28 cellular contexts compared by ENCODE assay signal in the genomic region with DNA sequence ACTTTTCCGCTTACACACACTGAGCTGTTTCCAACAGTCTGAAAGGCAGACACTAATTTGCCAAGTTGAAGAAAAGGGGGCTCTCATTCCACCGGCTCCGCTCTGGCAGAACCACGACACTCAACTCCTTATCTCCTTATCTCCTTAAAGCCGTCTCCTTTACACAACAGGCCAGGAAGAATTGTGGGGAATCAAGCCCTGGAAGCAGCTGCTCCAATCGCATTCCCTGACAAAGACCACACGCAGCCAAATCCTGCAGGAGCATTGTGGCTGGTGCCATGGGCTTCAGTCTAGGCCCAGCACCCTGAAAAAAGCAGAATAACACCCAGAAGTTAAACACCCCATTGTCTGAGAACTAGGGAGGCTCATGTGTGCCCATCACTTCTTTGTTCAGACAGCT. TPM values are rescaled to one million over a fixed set of nuclear protein-coding genes. Genes with fewer than 3 reads are reported as not detected.
"Had no signal": no experiment of that assay in that cellular context is flagged by ENCODE, and none has a peak within 500 bp of the region (broad histone marks: within the 10 kb centered on the region; RNA-seq: fewer than 3 reads in every experiment).

No MANE protein-coding gene starts in this region.

- H3K27ac ChIP-seq: suprapubic skin, tibial nerve, VCaP had no signal

- H3K9me3 Mint-ChIP-seq: activated naive CD8-positive, alpha-beta T cell treated with anti-CD3 and anti-CD28 coated beads, Interleukin-2, amount 50 U/mL, for 24 hours; activated T-helper 1 cell treated with anti-CD3 and anti-CD28 coated beads, Interleukin-12 subunit alpha, Interleukin-12 subunit beta, Interleukin-2, Interleukin-4 antibody, amounts not matched to agents 30 ng/mL and 10 ng/mL and 1 ng/mL, durations not matched to agents 14 hours and 24 hours and 36 hours; brain; central memory CD8-positive, alpha-beta T cell; effector memory CD8-positive, alpha-beta T cell; natural killer cell treated with Interleukin-12 subunit alpha and Interleukin-12 subunit beta and Interleukin-15 and Interleukin-18, amount 100 ng/mL, for 72 hours; T-helper 2 cell treated with Interferon-gamma antibody and Interleukin-4, amounts not matched to agents 5 μg/mL and 100 μg/mL, for 36 hours had no signal

- H3K27me3 ChIP-seq: esophagus muscularis mucosa, sigmoid colon, stomach, suprapubic skin, tibial nerve had no signal

- H3K4me3 Mint-ChIP-seq: activated CD8-positive, alpha-beta T cell treated with anti-CD3 and anti-CD28 coated beads, Interleukin-2, amount 10 ng/mL, durations not matched to agents 7 days and 5 days; activated naive CD8-positive, alpha-beta T cell treated with anti-CD3 and anti-CD28 coated beads, Interleukin-2, amount 50 U/mL, for 24 hours; activated T-helper 1 cell treated with anti-CD3 and anti-CD28 coated beads, Interleukin-12 subunit alpha, Interleukin-12 subunit beta, Interleukin-2, Interleukin-4 antibody, amounts not matched to agents 30 ng/mL and 10 ng/mL and 1 ng/mL, durations not matched to agents 14 hours and 24 hours and 36 hours; brain; central memory CD8-positive, alpha-beta T cell; effector memory CD8-positive, alpha-beta T cell; natural killer cell treated with Interleukin-12 subunit alpha and Interleukin-12 subunit beta and Interleukin-15 and Interleukin-18, amount 100 ng/mL, for 72 hours; stimulated activated memory B cell treated with anti-CD40 and anti-IgM and Interleukin-4, amounts not matched to agents 10 μg/mL and 1 μg/mL and 100 μg/mL, for 72 hours; T-helper 2 cell treated with Interferon-gamma antibody and Interleukin-4, amounts not matched to agents 5 μg/mL and 100 μg/mL, for 36 hours had no signal

- ATAC-seq: activated CD8-positive, alpha-beta T cell treated with anti-CD3 and anti-CD28 coated beads, Interleukin-2, amount 10 ng/mL, durations not matched to agents 7 days and 5 days; activated naive CD8-positive, alpha-beta T cell treated with anti-CD3 and anti-CD28 coated beads, Interleukin-2, amount 50 U/mL, for 24 hours; effector memory CD8-positive, alpha-beta T cell; natural killer cell treated with Interleukin-12 subunit alpha and Interleukin-12 subunit beta and Interleukin-15 and Interleukin-18, amount 100 ng/mL, for 72 hours; stimulated activated memory B cell treated with anti-CD40 and anti-IgM and Interleukin-4, amounts not matched to agents 10 μg/mL and 1 μg/mL and 100 μg/mL, for 72 hours had no signal

- H3K36me3 ChIP-seq: esophagus muscularis mucosa, sigmoid colon, stomach, suprapubic skin, tibial nerve had no signal

- FAIRE-seq: colon, endothelial cell of umbilical vein, frontal cortex, islet of Langerhans had no signal

- H3K27ac Mint-ChIP-seq: activated CD8-positive, alpha-beta T cell treated with anti-CD3 and anti-CD28 coated beads, Interleukin-2, amount 10 ng/mL, durations not matched to agents 7 days and 5 days; activated naive CD8-positive, alpha-beta T cell treated with anti-CD3 and anti-CD28 coated beads, Interleukin-2, amount 50 U/mL, for 24 hours; activated T-helper 1 cell treated with anti-CD3 and anti-CD28 coated beads, Interleukin-12 subunit alpha, Interleukin-12 subunit beta, Interleukin-2, Interleukin-4 antibody, amounts not matched to agents 30 ng/mL and 10 ng/mL and 1 ng/mL, durations not matched to agents 14 hours and 24 hours and 36 hours; effector memory CD8-positive, alpha-beta T cell; natural killer cell treated with Interleukin-12 subunit alpha and Interleukin-12 subunit beta and Interleukin-15 and Interleukin-18, amount 100 ng/mL, for 72 hours; stimulated activated memory B cell treated with anti-CD40 and anti-IgM and Interleukin-4, amounts not matched to agents 10 μg/mL and 1 μg/mL and 100 μg/mL, for 72 hours; T-helper 2 cell treated with Interferon-gamma antibody and Interleukin-4, amounts not matched to agents 5 μg/mL and 100 μg/mL, for 36 hours had no signal

- H3K4me1 Mint-ChIP-seq: activated naive CD8-positive, alpha-beta T cell treated with anti-CD3 and anti-CD28 coated beads, Interleukin-2, amount 50 U/mL, for 24 hours; central memory CD8-positive, alpha-beta T cell; stimulated activated memory B cell treated with anti-CD40 and anti-IgM and Interleukin-4, amounts not matched to agents 10 μg/mL and 1 μg/mL and 100 μg/mL, for 72 hours had no signal

- H3K4me2 ChIP-seq: smooth muscle cell had no signal

- H3K36me3 Mint-ChIP-seq: brain; natural killer cell treated with Interleukin-12 subunit alpha and Interleukin-12 subunit beta and Interleukin-15 and Interleukin-18, amount 100 ng/mL, for 72 hours; stimulated activated memory B cell treated with anti-CD40 and anti-IgM and Interleukin-4, amounts not matched to agents 10 μg/mL and 1 μg/mL and 100 μg/mL, for 72 hours had no signal

- H3K27me3 Mint-ChIP-seq: activated naive CD8-positive, alpha-beta T cell treated with anti-CD3 and anti-CD28 coated beads, Interleukin-2, amount 50 U/mL, for 24 hours had no signal

- DNase-seq: activated CD4-positive, alpha-beta T cell treated with anti-CD3 and anti-CD28 coated beads, Interleukin-2, amount 50 U/mL, for 1 hour; activated CD4-positive, CD25-positive, alpha-beta regulatory T cell treated with anti-CD3 and anti-CD28 coated beads, Interleukin-2, amount 50 U/mL, for 72 hours; activated CD8-positive, alpha-beta T cell treated with anti-CD3 and anti-CD28 coated beads, Interleukin-2, amount 10 ng/mL, durations not matched to agents 7 days and 5 days; activated gamma-delta T cell; activated naive CD4-positive, alpha-beta T cell treated with anti-CD3 and anti-CD28 coated beads, Interleukin-2, amount 50 U/mL, for 16 hours; activated naive CD8-positive, alpha-beta T cell treated with anti-CD3 and anti-CD28 coated beads, Interleukin-2, amount 50 U/mL, for 24 hours; effector memory CD8-positive, alpha-beta T cell; sigmoid colon; stimulated activated CD4-positive, alpha-beta T cell treated with anti-CD3 and anti-CD28 coated beads, Interleukin-15, amount 100 ng/mL, for 24 hours; stomach had no signal

- H3K4me3 ChIP-seq: esophagus muscularis mucosa, sigmoid colon, smooth muscle cell, stomach, suprapubic skin, tibial nerve had no signal

- H3K9me3 ChIP-seq: esophagus muscularis mucosa, sigmoid colon, stomach, suprapubic skin, tibial nerve had no signal

RNA-seq across cellular contexts. Expression of gene SUSD4, which starts 24.1 kb away (rescaled TPM):
- total RNA-seq: activated T-helper 1 cell treated with anti-CD3 and anti-CD28 coated beads, Interleukin-12 subunit alpha, Interleukin-12 subunit beta, Interleukin-2, Interleukin-4 antibody, amounts not matched to agents 30 ng/mL and 10 ng/mL and 1 ng/mL, durations not matched to agents 14 hours and 24 hours and 36 hours; endothelial cell of umbilical vein; natural killer cell treated with Interleukin-12 subunit alpha and Interleukin-12 subunit beta and Interleukin-15 and Interleukin-18, amount 100 ng/mL, for 72 hours; tibial nerve had no signal
- polyA plus RNA-seq: endothelial cell of umbilical vein had no signal

RNA-seq across cellular contexts. Expression of gene CCDC185, which starts 53.4 kb away (rescaled TPM):
- total RNA-seq: activated CD8-positive, alpha-beta T cell treated with anti-CD3 and anti-CD28 coated beads, Interleukin-2, amount 10 ng/mL, durations not matched to agents 7 days and 5 days; activated T-helper 1 cell treated with anti-CD3 and anti-CD28 coated beads, Interleukin-12 subunit alpha, Interleukin-12 subunit beta, Interleukin-2, Interleukin-4 antibody, amounts not matched to agents 30 ng/mL and 10 ng/mL and 1 ng/mL, durations not matched to agents 14 hours and 24 hours and 36 hours; dermis microvascular lymphatic vessel endothelial cell; endothelial cell of umbilical vein; esophagus muscularis mucosa; frontal cortex; liver; natural killer cell treated with Interleukin-12 subunit alpha and Interleukin-12 subunit beta and Interleukin-15 and Interleukin-18, amount 100 ng/mL, for 72 hours; sigmoid colon; smooth muscle cell; stomach; suprapubic skin; tibial nerve; urinary bladder had no signal
- polyA plus RNA-seq: endothelial cell of umbilical vein, liver, sigmoid colon, smooth muscle cell, stomach, urinary bladder had no signal
